Comparison of ENCODE assay signal across 30 cellular contexts in genomic region chr7:157964521-157964920, GRCh38.
"Had no signal": no experiment of that assay in that cellular context is flagged by ENCODE, and none has a peak within 500 bp of the region (broad histone marks: within the 10 kb centered on the region; RNA-seq: fewer than 3 reads in every experiment).

No MANE protein-coding gene starts in this region.

- H3K4me1 Mint-ChIP-seq: mesothelial cell of epicardium; naive B cell; natural killer cell; nephron progenitor cell; neural progenitor cell; stimulated activated naive B cell treated with anti-CD40 and anti-IgM and Interleukin-4, amounts not matched to agents 10 μg/mL and 1 μg/mL and 100 μg/mL, for 72 hours had no signal

- H3K4me3 Mint-ChIP-seq: mesothelial cell of epicardium; natural killer cell; nephron progenitor cell; neural progenitor cell; stimulated activated naive B cell treated with anti-CD40 and anti-IgM and Interleukin-4, amounts not matched to agents 10 μg/mL and 1 μg/mL and 100 μg/mL, for 72 hours; stimulated activated naive CD8-positive, alpha-beta T cell treated with anti-CD3 and anti-CD28 coated beads, Interleukin-15, Interleukin-2, amounts not matched to agents 100 ng/mL and 50 ng/mL, for 24 hours had no signal

- H3K27ac ChIP-seq: left lung, lower lobe of right lung, neural progenitor cell, neutrophil, right atrium auricular region, right lobe of liver, suprapubic skin, thoracic aorta, tibial artery, upper lobe of right lung had no signal

- H3K9me3 Mint-ChIP-seq: natural killer cell had no signal

- H3K4me2 ChIP-seq: neural progenitor cell, smooth muscle cell had no signal

- H3K9ac ChIP-seq: neural progenitor cell had no signal

- H3K36me3 Mint-ChIP-seq: mesothelial cell of epicardium, naive B cell, natural killer cell, neural progenitor cell had no signal

- H3K9me3 ChIP-seq: lower lobe of right lung, neutrophil, right atrium auricular region, right lobe of liver, thoracic aorta, tibial artery, upper lobe of right lung had no signal

- H3K4me3 ChIP-seq: left lung, lower lobe of right lung, neural progenitor cell, right atrium auricular region, right lobe of liver, smooth muscle cell, suprapubic skin, thoracic aorta, tibial artery, upper lobe of right lung had no signal

- DNase-seq: hypothalamus; left colon; left lung; lower lobe of right lung; mammary epithelial cell; mesenchymal stem cell; naive B cell; natural killer cell; nephron progenitor cell; occipital lobe; right lobe of liver; stimulated activated CD4-positive, alpha-beta T cell treated with anti-CD3 and anti-CD28 coated beads, Interleukin-12 subunit alpha, Interleukin-12 subunit beta, amount 100 ng/mL, for 4 hours; stimulated activated CD4-positive, alpha-beta T cell treated with anti-CD3 and anti-CD28 coated beads, Interleukin-15, amount 100 ng/mL, for 24 hours; stimulated activated CD4-positive, alpha-beta T cell treated with anti-CD3 and anti-CD28 coated beads, Interleukin-2, amount 100 ng/mL, for 24 hours; stimulated activated CD4-positive, alpha-beta T cell treated with anti-CD3 and anti-CD28 coated beads, Interleukin-4, amount 100 ng/mL, for 1 hour; stimulated activated naive B cell treated with anti-CD40 and anti-IgM and Interleukin-4, amounts not matched to agents 10 μg/mL and 1 μg/mL and 100 μg/mL, for 72 hours; tibial artery; trophoblast cell; upper lobe of right lung had no signal

- H2AFZ ChIP-seq: neural progenitor cell had no signal

- ATAC-seq: left colon; left lung; natural killer cell; right lobe of liver; stimulated activated naive B cell treated with anti-CD40 and anti-IgM and Interleukin-4, amounts not matched to agents 10 μg/mL and 1 μg/mL and 100 μg/mL, for 72 hours; upper lobe of right lung had no signal

- H3K27me3 ChIP-seq: right atrium auricular region, right lobe of liver had no signal

- FAIRE-seq: keratinocyte, urothelium cell line had no signal

- H3K27me3 Mint-ChIP-seq: stimulated activated naive CD8-positive, alpha-beta T cell treated with anti-CD3 and anti-CD28 coated beads, Interleukin-15, Interleukin-2, amounts not matched to agents 100 ng/mL and 50 ng/mL, for 24 hours had no signal

- H3K4me1 ChIP-seq: left lung, lower lobe of right lung, right atrium auricular region, right lobe of liver, suprapubic skin, tibial artery, upper lobe of right lung had no signal

- H3K27ac Mint-ChIP-seq: mesothelial cell of epicardium; natural killer cell; nephron progenitor cell; neural progenitor cell; progenitor cell of endocrine pancreas; stimulated activated naive B cell treated with anti-CD40 and anti-IgM and Interleukin-4, amounts not matched to agents 10 μg/mL and 1 μg/mL and 100 μg/mL, for 72 hours; stimulated activated naive CD8-positive, alpha-beta T cell treated with anti-CD3 and anti-CD28 coated beads, Interleukin-15, Interleukin-2, amounts not matched to agents 100 ng/mL and 50 ng/mL, for 24 hours had no signal

- H3K36me3 ChIP-seq: left lung, lower lobe of right lung, neural progenitor cell, neutrophil, right atrium auricular region, right lobe of liver, suprapubic skin, thoracic aorta, tibial artery, upper lobe of right lung had no signal
